Comparison of ENCODE assay signal across 8 cellular contexts in genomic region chr1:203305809-203306088, GRCh38. TPM values are rescaled to one million over a fixed set of nuclear protein-coding genes. Genes with fewer than 3 reads are reported as not detected.
DNase-seq lines count a peak whose midpoint lies in the region; ATAC-seq and TF ChIP-seq lines count a peak whose summit lies in the region.

No MANE protein-coding gene starts in this region.

- H2BK15ac ChIP-seq in IMR-90 (ENCODE audit: low read depth, low read length), result no peak overlapping the region

- 0 out of 2 replicates have a peak overlapping the region, but pooled peaks have one; percentile 88 for H3K23ac ChIP-seq in IMR-90 (ENCODE audit: low read depth, low read length)

- 0% methylated on average over 6 of the region's 21 CpGs; no CpG with 5 or more reads in 1 of the 2 experiments for WGBS in IMR-90 (ENCODE audit: extremely low coverage in 2 of 2, insufficient read length in 1 of 2), 2 experiments
- WGBS in aorta, 2 donors, result 0% methylated on average over 21 of the region's 21 CpGs

- H3K9ac ChIP-seq in IMR-90 (ENCODE audit: low read depth, low read length), result peak overlapping the region; percentile 62

- H3K4ac ChIP-seq in IMR-90 (ENCODE audit: low read depth, low read length), result peak overlapping the region; percentile 77

- H3K27ac ChIP-seq in IMR-90 (ENCODE audit: insufficient read depth, low read length) (peak overlapping the region; percentile 81), cingulate gyrus (ENCODE audit: low read depth, low read length) (peak overlapping the region; percentile 99), aorta (ENCODE audit: low read depth in 1 of 2, low read length in 2 of 2) (peak overlapping the region; percentile 86 to 98)

- H2BK20ac ChIP-seq in IMR-90 (ENCODE audit: low read depth, low read length), result no peak overlapping the region

- in situ Hi-C loops in IMR-90 (cut with MboI; ENCODE audit: low sequenced_read_pairs), result no loop called here

- ATAC-seq in GM21390 (IDR thresholded peaks at IDR 0.05; ENCODE audit: unreplicated experiment) (peak; percentile 7), IMR-90 (ENCODE audit: low read depth) (peak; percentile 31), aorta (ENCODE audit: low FRiP score) (peak; percentile 65)

- no peaks in the 10 kb centered on the region for H3K9me1 ChIP-seq in IMR-90 (ENCODE audit: insufficient read depth, low read length)

- DNase-seq in IMR-90, result no peak
- no peak for DNase-seq in aorta
- DNase-seq in GM19238 (ENCODE audit: insufficient read length, low spot score), result no peak
- DNase-seq in activated CD4-positive, CD25-positive, alpha-beta regulatory T cell (lab: John Stamatoyannopoulos, UW), result no peak
- no peak for DNase-seq in NCI-H1048 (lab: John Stamatoyannopoulos, UW)

- no peak for TF ChIP-seq RAD21 in IMR-90 (IDR thresholded peaks at IDR 0.05; ENCODE audit: low read length)

- dilution Hi-C loops in IMR-90 (cut with HindIII; ENCODE audit: low sequenced_read_pairs, unreplicated experiment), result no loop called here

- peak overlapping the region; percentile 41 for H2BK5ac ChIP-seq in IMR-90 (ENCODE audit: low read depth, low read length, poor library complexity, severe bottlenecking)

- H2AK5ac ChIP-seq in IMR-90 (ENCODE audit: low read depth, low read length), result peak overlapping the region; percentile 23; the same call in 1 of the 2 replicates

- H3K36me3 ChIP-seq in IMR-90 (ENCODE audit: control insufficient read depth, insufficient read depth, low read length), result peaks cover 14% of the 10 kb centered on the region; the same call in 1 of the 2 replicates
- H3K36me3 ChIP-seq in aorta (ENCODE audit: control insufficient read depth in 1 of 2, insufficient read depth in 2 of 2, low read length in 1 of 2), result peaks cover 0 to 2% of the 10 kb centered on the region in 2 donors

- peaks cover 12% of the 10 kb centered on the region for H3K27me3 ChIP-seq in IMR-90 (ENCODE audit: control insufficient read depth, insufficient read depth, low read length)
- no peaks in the 10 kb centered on the region for H3K27me3 ChIP-seq in mononuclear cell (ENCODE audit: insufficient read depth, low read length)
- H3K27me3 ChIP-seq in aorta (ENCODE audit: control insufficient read depth in 1 of 2, insufficient read depth in 2 of 2, low read length in 1 of 2), result no peaks in the 10 kb centered on the region

- no peak for TF ChIP-seq CTCF in IMR-90 (conservative IDR thresholded peaks at IDR 0.05; ENCODE audit: low read depth, low read length)

- H3K18ac ChIP-seq in IMR-90 (ENCODE audit: low read depth, low read length), result peak overlapping the region; percentile 50

- peaks cover 18 to 34% of the 10 kb centered on the region in 2 experiments; a peak in 2 of 4 replicates for H3K79me1 ChIP-seq in IMR-90 (ENCODE audit: low read depth in 1 of 2, low read length in 2 of 2)

- intact Hi-C loops in IMR-90 (cut with micrococcal nuclease), result loop anchor here (1.0 kb wide), 1 partner anchor 32 kb away; no protein-coding TSS in a partner anchor
- intact Hi-C loops in aorta (cut with DNase I), result loop anchor here (2.0 to 5.0 kb wide), 2 partner anchors 27 to 33 kb away; no protein-coding TSS in a partner anchor

- no TSS peak for BruUV-seq in IMR-90 (replicated peaks; lab: Mats Ljungman, UMichigan)

- H2AK9ac ChIP-seq in IMR-90 (replicated peaks; ENCODE audit: low read depth, low read length, poor library complexity), result peak overlapping the region; percentile 79

- peak overlapping the region; percentile 21; the same call in 1 of the 2 replicates for H4K91ac ChIP-seq in IMR-90 (ENCODE audit: insufficient read depth, low read depth, low read length)

- H3K9me3 ChIP-seq in IMR-90 (ENCODE audit: control insufficient read depth, insufficient read depth, low read length), result no peaks in the 10 kb centered on the region
- H3K9me3 ChIP-seq in mononuclear cell (ENCODE audit: low read depth, low read length), result no peaks in the 10 kb centered on the region
- no peaks in the 10 kb centered on the region for H3K9me3 ChIP-seq in aorta (ENCODE audit: control insufficient read depth, low read length)

- H3K4me3 ChIP-seq in IMR-90 (ENCODE audit: insufficient read depth, low read depth, low read length) (peak overlapping the region; percentile 62), mononuclear cell (ENCODE audit: low read length) (peak overlapping the region; percentile 100), aorta (ENCODE audit: low read length in 2 of 2) (peak overlapping the region; percentile 66 to 81)

- H2AFZ ChIP-seq in IMR-90 (replicated peaks; ENCODE audit: low read length, poor library complexity), result peak overlapping the region; percentile 86

- CTCF ChIA-PET in IMR-90 (lab: Yijun Ruan, JAX), result interaction anchor here (0.6 to 2.6 kb wide), 6 partner anchors 11 to 39 kb away, joined by 3 to 9 read pairs (median 4); no protein-coding TSS in a partner anchor

- H4K5ac ChIP-seq in IMR-90 (ENCODE audit: low read depth, low read length), result peak overlapping the region; percentile 38; the same call in 1 of the 2 replicates

- peaks cover 32% of the 10 kb centered on the region; the same call in 1 of the 2 replicates for H4K20me1 ChIP-seq in IMR-90 (ENCODE audit: insufficient read depth, low read length)

- TF ChIP-seq POLR2A in IMR-90 (IDR thresholded peaks at IDR 0.05; ENCODE audit: low read depth, low read length), result no peak

- H2BK120ac ChIP-seq in IMR-90 (ENCODE audit: low read depth, low read length), result 0 out of 2 replicates have a peak overlapping the region, but pooled peaks have one; percentile 64

- peak overlapping the region; percentile 95 for H3K14ac ChIP-seq in IMR-90 (replicated peaks; ENCODE audit: low read depth, low read length)

- no peak overlapping the region; the same call in 1 of the 2 replicates for H3K56ac ChIP-seq in IMR-90 (ENCODE audit: extremely low read depth, insufficient read depth, low read length)

- H3K4me2 ChIP-seq in IMR-90 (ENCODE audit: low read depth, low read length), result peak overlapping the region; percentile 85

- POLR2A ChIA-PET in IMR-90 (lab: Charles Lee; ENCODE audit: unreplicated experiment), result interaction anchor here (1.3 kb wide), 1 partner anchor 11 kb away, joined by 6 read pairs; no protein-coding TSS in a partner anchor

- peak overlapping the region; percentile 3 to 80; a peak in 2 of 4 replicates for H4K8ac ChIP-seq in IMR-90 (ENCODE audit: low read depth in 2 of 2, low read length in 2 of 2)

- H3K4me1 ChIP-seq in IMR-90 (ENCODE audit: control insufficient read depth, insufficient read depth, low read length) (peaks cover 7% of the 10 kb centered on the region), mononuclear cell (ENCODE audit: insufficient read depth, low read length) (peaks cover 82% of the 10 kb centered on the region), aorta (ENCODE audit: control insufficient read depth in 1 of 2, insufficient read depth in 2 of 2, low read length in 2 of 2) (peaks cover 0 to 3% of the 10 kb centered on the region in 2 donors)

TF ChIP-seq in IMR-90, 13 proteins besides CTCF, POLR2A, EP300 and RAD21:
- no peak for TF ChIP-seq CEBPB (IDR thresholded peaks at IDR 0.05; ENCODE audit: low read depth, low read length)
- no peak for TF ChIP-seq SMC3 (IDR thresholded peaks at IDR 0.05; ENCODE audit: low read depth, low read length)
- TF ChIP-seq MAZ (IDR thresholded peaks at IDR 0.05; ENCODE audit: borderline replicate concordance, low read depth, low read length), result no peak
- no peak; the same call in 1 of the 2 replicates for TF ChIP-seq CHD1 (IDR thresholded peaks at IDR 0.05; ENCODE audit: low read depth, low read length)
- TF ChIP-seq RFX5 (IDR thresholded peaks at IDR 0.05; ENCODE audit: low read depth, low read length), result no peak
- TF ChIP-seq NFE2L2 (IDR thresholded peaks at IDR 0.05; ENCODE audit: low read depth, low read length), result no peak
- no peak for TF ChIP-seq MXI1 (IDR thresholded peaks at IDR 0.05; ENCODE audit: borderline replicate concordance, low read depth, low read length)
- TF ChIP-seq FOS (IDR thresholded peaks at IDR 0.05; ENCODE audit: low read depth, low read length), result no peak
- no peak for TF ChIP-seq ELK1 (IDR thresholded peaks at IDR 0.05; ENCODE audit: borderline replicate concordance, low read depth, low read length)
- TF ChIP-seq USF2 (IDR thresholded peaks at IDR 0.05; ENCODE audit: low read depth, low read length), result no peak
- no peak for TF ChIP-seq BHLHE40 (IDR thresholded peaks at IDR 0.05; ENCODE audit: low read depth, low read length)
- no peak for TF ChIP-seq RCOR1 (IDR thresholded peaks at IDR 0.05; ENCODE audit: insufficient replicate concordance, low read length)
- no peak for TF ChIP-seq MAFK (IDR thresholded peaks at IDR 0.05; ENCODE audit: low read depth, low read length)

RNA-seq across cellular contexts. Expression of gene BTG2, which starts 0.4 kb away (rescaled TPM):
- 8.4 and 10.3 TPM in 2 replicates for total RNA-seq in IMR-90 (2012; rRNA removed)
- polyA plus RNA-seq in IMR-90 (2012; rRNA removed), result 10.7 and 18.8 TPM in 2 replicates
- 4.9 and 23.6 TPM in 2 replicates for polyA plus RNA-seq in IMR-90 (2012; cell fraction: cytosol; rRNA removed)
- 18.8 and 39.4 TPM in 2 replicates for polyA plus RNA-seq in IMR-90 (2012; cell fraction: nucleus; rRNA removed; ENCODE audit: low replicate concordance)
- total RNA-seq in mononuclear cell, result 842 TPM
- 100 to 1,000 TPM in 1 of 2 donors, 10 to 100 TPM in 1; 51.6 to 302 TPM for total RNA-seq in aorta
- polyA plus RNA-seq in aorta, result 100 to 1,000 TPM in 1 of 2 donors, 10 to 100 TPM in 1; 36.2 to 117 TPM

RNA-seq across cellular contexts. Expression of gene FMOD, which starts 45.2 kb away (rescaled TPM):
- total RNA-seq in IMR-90 (2012; rRNA removed) (0.18 and 0.28 TPM in 2 replicates), mononuclear cell (not detected), aorta (100 to 1,000 TPM; 204 to 353 TPM)
- polyA plus RNA-seq in IMR-90 (2012; rRNA removed) (2.4 and 2.7 TPM in 2 replicates), aorta (100 to 1,000 TPM; 159 to 177 TPM)
- 0.64 and 2.9 TPM in 2 replicates for polyA plus RNA-seq in IMR-90 (2012; cell fraction: cytosol; rRNA removed)
- 1.0 and 1.8 TPM in 2 replicates for polyA plus RNA-seq in IMR-90 (2012; cell fraction: nucleus; rRNA removed; ENCODE audit: low replicate concordance)

Comparison
In these comparisons a context has a peak if more than half of its experiments do, and no peak if none do; other contexts are left out.
1. ATAC-seq: peak in every context shown above with its lines; median percentile 65 in aorta; 31 in IMR-90; 7 in GM21390.
2. RNA of gene FMOD, which starts 45.2 kb away (total RNA-seq): 204 to 353 TPM in aorta; 0.18 to 0.28 TPM in IMR-90 and not detected in mononuclear cell (single experiment); every median in the first group is over 100 times any median in the second.
3. Peak in every context shown above with its lines, with median percentiles within 50 percentile points of each other: H3K27ac ChIP-seq and H3K4me3 ChIP-seq.